Comparison of ENCODE assay signal across 18 cellular contexts in the genomic region with DNA sequence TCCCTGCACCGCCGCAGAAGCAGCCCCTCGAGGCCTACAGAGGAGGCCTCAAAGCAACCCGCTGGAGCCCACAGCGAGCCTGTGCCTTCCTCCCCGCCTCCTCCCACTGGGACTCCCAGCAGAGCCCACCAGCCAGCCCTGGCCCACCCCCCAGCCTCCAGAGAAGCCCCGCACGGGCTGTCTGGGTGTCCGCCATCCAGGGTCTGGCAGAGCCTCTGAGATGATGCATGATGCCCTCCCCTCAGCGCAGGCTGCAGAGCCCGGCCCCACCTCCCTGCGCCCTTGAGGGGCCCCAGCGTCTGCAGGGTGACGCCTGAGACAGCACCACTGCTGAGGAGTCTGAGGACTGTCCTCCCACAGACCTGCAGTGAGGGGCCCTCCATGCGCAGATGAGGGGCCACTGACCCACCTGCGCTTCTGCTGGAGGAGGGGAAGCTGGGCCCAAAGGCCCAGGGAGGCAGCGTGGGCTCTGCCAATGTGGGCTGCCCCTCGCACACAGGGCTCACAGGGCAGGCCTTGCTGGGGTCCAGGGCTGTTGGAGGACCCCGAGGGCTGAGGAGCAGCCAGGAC. TPM values are rescaled to one million over a fixed set of nuclear protein-coding genes. Genes with fewer than 3 reads are reported as not detected.
A peak's percentile ranks its signal among the peaks of the same experiment; 100 is the strongest.
DNase-seq lines count a peak whose midpoint lies in the region; ATAC-seq, FAIRE-seq and TF ChIP-seq lines count a peak whose summit lies in the region.
"Had no signal": no experiment of that assay in that cellular context is flagged by ENCODE, and none has a peak within 500 bp of the region (broad histone marks: within the 10 kb centered on the region; RNA-seq: fewer than 3 reads in every experiment).

No MANE protein-coding gene starts in this region.

- H3K27ac ChIP-seq in foreskin keratinocyte (no peak overlapping the region), trophoblast cell (ENCODE audit: low read depth, low read length) (no peak overlapping the region)
- H3K27ac ChIP-seq: HL-60 had no signal

- H3K36me3 ChIP-seq in trophoblast cell (ENCODE audit: control insufficient read depth in 1 of 2, insufficient read depth in 2 of 2, low read length in 2 of 2), result peaks cover 36 to 38% of the 10 kb centered on the region in 2 experiments

- H3K36me3 Mint-ChIP-seq in natural killer cell treated with Interleukin-12 subunit alpha and Interleukin-12 subunit beta and Interleukin-15 and Interleukin-18, amount 100 ng/mL, for 72 hours, result no peaks in the 10 kb centered on the region

- no peak overlapping the region for H2AFZ ChIP-seq in trophoblast cell (ENCODE audit: insufficient read depth, low read length, poor library complexity)

- H2BK120ac ChIP-seq in trophoblast cell (ENCODE audit: insufficient read depth, low read length, poor library complexity), result no peak overlapping the region

- H3K4me3 ChIP-seq in trophoblast cell (ENCODE audit: low read depth, low read length), result no peak overlapping the region
- H3K4me3 ChIP-seq: MG63 had no signal

- no peak overlapping the region for H4K12ac ChIP-seq in trophoblast cell (ENCODE audit: low read depth, low read length)

- no peak overlapping the region for H3K9ac ChIP-seq in trophoblast cell (ENCODE audit: low read length)

- H3K79me2 ChIP-seq in trophoblast cell (ENCODE audit: control insufficient read depth, insufficient read depth, low read length, poor library complexity), result no peaks in the 10 kb centered on the region

- no peak overlapping the region for H4K8ac ChIP-seq in trophoblast cell (ENCODE audit: low read depth, low read length)

- H3K4me2 ChIP-seq in trophoblast cell (ENCODE audit: low read length), result no peak overlapping the region

- no peaks in the 10 kb centered on the region for H3K9me3 Mint-ChIP-seq in natural killer cell treated with Interleukin-12 subunit alpha and Interleukin-12 subunit beta and Interleukin-15 and Interleukin-18, amount 100 ng/mL, for 72 hours
- H3K9me3 Mint-ChIP-seq: stimulated activated naive CD8-positive, alpha-beta T cell treated with anti-CD3 and anti-CD28 coated beads, Interleukin-15, Interleukin-2, amounts not matched to agents 100 ng/mL and 50 ng/mL, for 24 hours had no signal

- no peak for ATAC-seq in natural killer cell treated with Interleukin-12 subunit alpha and Interleukin-12 subunit beta and Interleukin-15 and Interleukin-18, amount 100 ng/mL, for 72 hours
- no peak for ATAC-seq in foreskin keratinocyte
- ATAC-seq in GM18519 (IDR thresholded peaks at IDR 0.05; ENCODE audit: low FRiP score, unreplicated experiment), result no peak
- ATAC-seq: T-helper 17 cell had no signal

- DNase-seq in Ammon's horn (ENCODE audit: low spot score) (peak; percentile 1), D721Med (ENCODE audit: insufficient read length, low spot score) (peak; percentile 8), astrocyte of the hippocampus (ENCODE audit: low read depth, low spot score) (peak; percentile 1), foreskin keratinocyte (no peak), trophoblast cell (no peak), cerebellum (ENCODE audit: low spot score) (no peak)
- DNase-seq in natural killer cell treated with Interleukin-12 subunit alpha and Interleukin-12 subunit beta and Interleukin-15 and Interleukin-18, amount 100 ng/mL, for 72 hours (ENCODE audit: low spot score), result peak; percentile 41
- DNase-seq: MG63; NCI-H2107; stimulated activated CD4-positive, alpha-beta T cell treated with anti-CD3 and anti-CD28 coated beads, Interleukin-4, amount 100 ng/mL, for 1 hour had no signal

- no peaks in the 10 kb centered on the region for H3K4me1 Mint-ChIP-seq in natural killer cell treated with Interleukin-12 subunit alpha and Interleukin-12 subunit beta and Interleukin-15 and Interleukin-18, amount 100 ng/mL, for 72 hours (ENCODE audit: low read depth in 2 of 2)
- H3K4me1 Mint-ChIP-seq: T-helper 17 cell had no signal

- H3K23ac ChIP-seq in trophoblast cell (ENCODE audit: low read length), result no peak overlapping the region

- H3K79me1 ChIP-seq in trophoblast cell (ENCODE audit: low read length), result no peaks in the 10 kb centered on the region

- H4K91ac ChIP-seq in trophoblast cell (ENCODE audit: low read depth, low read length), result no peak overlapping the region

- H2BK12ac ChIP-seq in trophoblast cell (ENCODE audit: low read length), result no peak overlapping the region

- no peak overlapping the region for H3K4ac ChIP-seq in trophoblast cell (ENCODE audit: low read depth, low read length)

- TF ChIP-seq CTCF in D721Med (IDR thresholded peaks at IDR 0.05; ENCODE audit: insufficient read depth, missing control alignments) (no peak), foreskin keratinocyte (conservative IDR thresholded peaks at IDR 0.05) (no peak)

- H3K14ac ChIP-seq in trophoblast cell (ENCODE audit: low read length), result no peak overlapping the region

- H3K27me3 ChIP-seq in foreskin keratinocyte, result peaks cover 13% of the 10 kb centered on the region
- no peaks in the 10 kb centered on the region for H3K27me3 ChIP-seq in trophoblast cell (ENCODE audit: insufficient read depth, low read length)
- H3K27me3 ChIP-seq: MG63 had no signal

- H3K4me1 ChIP-seq in foreskin keratinocyte (no peaks in the 10 kb centered on the region), trophoblast cell (ENCODE audit: control insufficient read depth in 1 of 2, insufficient read depth in 2 of 2, low read length in 2 of 2) (no peaks in the 10 kb centered on the region)

- no peak overlapping the region for H3K27ac Mint-ChIP-seq in natural killer cell treated with Interleukin-12 subunit alpha and Interleukin-12 subunit beta and Interleukin-15 and Interleukin-18, amount 100 ng/mL, for 72 hours
- H3K27ac Mint-ChIP-seq: CD4-positive, alpha-beta memory T cell; memory B cell; stimulated activated naive CD8-positive, alpha-beta T cell treated with anti-CD3 and anti-CD28 coated beads, Interleukin-15, Interleukin-2, amounts not matched to agents 100 ng/mL and 50 ng/mL, for 24 hours; T-helper 17 cell had no signal

- H3K4me3 Mint-ChIP-seq in natural killer cell treated with Interleukin-12 subunit alpha and Interleukin-12 subunit beta and Interleukin-15 and Interleukin-18, amount 100 ng/mL, for 72 hours, result no peak overlapping the region
- H3K4me3 Mint-ChIP-seq: brain; CD4-positive, alpha-beta memory T cell; memory B cell; stimulated activated naive CD8-positive, alpha-beta T cell treated with anti-CD3 and anti-CD28 coated beads, Interleukin-15, Interleukin-2, amounts not matched to agents 100 ng/mL and 50 ng/mL, for 24 hours; T-helper 17 cell had no signal

- H2AK5ac ChIP-seq in trophoblast cell (ENCODE audit: low read length), result no peak overlapping the region

- peaks cover 6% of the 10 kb centered on the region for H3K9me3 ChIP-seq in trophoblast cell (ENCODE audit: insufficient read depth, low read depth, low read length)
- H3K9me3 ChIP-seq: MG63 had no signal

- no peak overlapping the region for H2BK5ac ChIP-seq in trophoblast cell (ENCODE audit: low read depth, low read length, poor library complexity)

- FAIRE-seq in D721Med (lab: Jason Lieb, UNC), result no peak
- FAIRE-seq: endometrium had no signal

- no CpG with 5 or more reads among the region's 19 CpGs for WGBS in trophoblast cell (ENCODE audit: extremely low coverage, insufficient coverage, insufficient read length)

- H3K18ac ChIP-seq in trophoblast cell (ENCODE audit: low read length), result no peak overlapping the region

- no peaks in the 10 kb centered on the region for H3K27me3 Mint-ChIP-seq in natural killer cell treated with Interleukin-12 subunit alpha and Interleukin-12 subunit beta and Interleukin-15 and Interleukin-18, amount 100 ng/mL, for 72 hours
- H3K27me3 Mint-ChIP-seq: brain; CD4-positive, alpha-beta memory T cell; memory B cell; stimulated activated naive CD8-positive, alpha-beta T cell treated with anti-CD3 and anti-CD28 coated beads, Interleukin-15, Interleukin-2, amounts not matched to agents 100 ng/mL and 50 ng/mL, for 24 hours; T-helper 17 cell had no signal

RNA-seq across cellular contexts. Expression of a gene that starts 31.2 kb away (rescaled TPM):
- 1 to 10 TPM; 1.2 to 1.8 TPM for total RNA-seq in natural killer cell treated with Interleukin-12 subunit alpha and Interleukin-12 subunit beta and Interleukin-15 and Interleukin-18, amount 100 ng/mL, for 72 hours
- total RNA-seq in foreskin keratinocyte (116 and 121 TPM in 2 replicates), cerebellum (70.1 TPM)
- 109 and 114 TPM in 2 replicates for polyA plus RNA-seq in foreskin keratinocyte
- polyA plus RNA-seq in trophoblast cell (2013), result 114 and 122 TPM in 2 replicates

Comparison
In these comparisons a context has a peak if more than half of its experiments do, and no peak if none do; other contexts are left out.
1. DNase-seq: peak in Ammon's horn (single experiment), D721Med (single experiment), astrocyte of the hippocampus (single experiment) and natural killer cell treated with Interleukin-12 subunit alpha and Interleukin-12 subunit beta and Interleukin-15 and Interleukin-18, amount 100 ng/mL, for 72 hours (single experiment); none in foreskin keratinocyte (0 of 2), trophoblast cell (0 of 2) and cerebellum (single experiment).
2. RNA of a gene that starts 31.2 kb away (total RNA-seq): 116 to 121 TPM in foreskin keratinocyte and 70.1 TPM in cerebellum (single experiment); 1.2 to 1.8 TPM in natural killer cell treated with Interleukin-12 subunit alpha and Interleukin-12 subunit beta and Interleukin-15 and Interleukin-18, amount 100 ng/mL, for 72 hours; every median in the first group is over 10 times any median in the second.